ENCODE assay signal across 1 cellular context in genomic region chr20:58893355-58894151, GRCh38.
A peak's percentile ranks its signal among the peaks of the same experiment; 100 is the strongest.
TF ChIP-seq lines count a peak whose summit lies in the region.

No MANE protein-coding gene starts in this region.

TF ChIP-seq in GM12878, 131 proteins besides CTCF, POLR2A, EP300 and RAD21:
- no peak for TF ChIP-seq MLLT1 (IDR thresholded peaks at IDR 0.05)
- TF ChIP-seq JUNB (IDR thresholded peaks at IDR 0.05) = peak; percentile 48; the same call in 1 of the 2 replicates
- TF ChIP-seq KAT2A (conservative IDR thresholded peaks at IDR 0.05; ENCODE audit: control insufficient read depth, low read depth, low read length) = no peak
- no peak for TF ChIP-seq MEF2B (IDR thresholded peaks at IDR 0.05; ENCODE audit: partially characterized antibody, poor library complexity, severe bottlenecking)
- no peak for TF ChIP-seq HDGF (IDR thresholded peaks at IDR 0.05)
- no peak for TF ChIP-seq TBL1XR1 (IDR thresholded peaks at IDR 0.05; ENCODE audit: low read depth, low read length)
- TF ChIP-seq IRF5 (IDR thresholded peaks at IDR 0.05; ENCODE audit: borderline replicate concordance) = no peak
- no peak for TF ChIP-seq USF2 (IDR thresholded peaks at IDR 0.05; ENCODE audit: borderline replicate concordance, low read depth, low read length)
- no peak for TF ChIP-seq PAX5 (IDR thresholded peaks at IDR 0.05; ENCODE audit: borderline replicate concordance, low read depth, low read length)
- TF ChIP-seq BHLHE40 (IDR thresholded peaks at IDR 0.05; ENCODE audit: borderline replicate concordance in 1 of 2, low read depth in 2 of 2, low read length in 1 of 2) = no peak
- no peak for TF ChIP-seq STAT3 (IDR thresholded peaks at IDR 0.05; ENCODE audit: low read depth, low read length)
- 0 out of 2 replicates have a peak, but pooled peaks have one; percentile 16 for TF ChIP-seq NR2F1 (conservative IDR thresholded peaks at IDR 0.05)
- no peak for TF ChIP-seq SP1 (IDR thresholded peaks at IDR 0.05; ENCODE audit: low read depth, low read length)
- no peak for TF ChIP-seq KLF5 (IDR thresholded peaks at IDR 0.05; ENCODE audit: partially characterized antibody)
- peak; percentile 56; the same call in 1 of the 2 replicates for TF ChIP-seq POLR2AphosphoS5 (IDR thresholded peaks at IDR 0.05; ENCODE audit: low read length)
- TF ChIP-seq TCF12 (IDR thresholded peaks at IDR 0.05; ENCODE audit: low read depth, low read length) = no peak
- no peak for TF ChIP-seq ZZZ3 (IDR thresholded peaks at IDR 0.05; ENCODE audit: control insufficient read depth, insufficient read length, low read depth)
- TF ChIP-seq JUND (IDR thresholded peaks at IDR 0.05; ENCODE audit: low read depth, low read length) = no peak
- no peak for TF ChIP-seq ZNF24 (IDR thresholded peaks at IDR 0.05)
- no peak for TF ChIP-seq CEBPZ (IDR thresholded peaks at IDR 0.05; ENCODE audit: low read depth, low read length)
- no peak for TF ChIP-seq NRF1 (conservative IDR thresholded peaks at IDR 0.05; ENCODE audit: low read depth, low read length)
- no peak for TF ChIP-seq HDAC2 (IDR thresholded peaks at IDR 0.05)
- TF ChIP-seq TAF1 (IDR thresholded peaks at IDR 0.05; ENCODE audit: borderline replicate concordance, low read depth, low read length) = no peak
- TF ChIP-seq SUPT20H (IDR thresholded peaks at IDR 0.05; ENCODE audit: borderline replicate concordance, control insufficient read depth, low read depth, low read length) = no peak
- TF ChIP-seq GABPA (IDR thresholded peaks at IDR 0.05; ENCODE audit: low read depth) = no peak
- 0 out of 2 replicates have a peak, but pooled peaks have one; percentile 25 for TF ChIP-seq BCL11A (IDR thresholded peaks at IDR 0.05; ENCODE audit: low read depth, low read length)
- 0 out of 2 replicates have a peak, but pooled peaks have one; percentile 26 for TF ChIP-seq BACH1 (IDR thresholded peaks at IDR 0.05; ENCODE audit: borderline replicate concordance)
- no peak for TF ChIP-seq MEF2A (IDR thresholded peaks at IDR 0.05; ENCODE audit: insufficient read depth, low read depth, low read length)
- no peak for TF ChIP-seq EED (IDR thresholded peaks at IDR 0.05; ENCODE audit: low read depth)
- TF ChIP-seq YY1 (IDR thresholded peaks at IDR 0.05; ENCODE audit: low read depth, low read length) = no peak
- TF ChIP-seq CREB1 (IDR thresholded peaks at IDR 0.05; ENCODE audit: low read depth) = peak; percentile 79
- TF ChIP-seq CREM (IDR thresholded peaks at IDR 0.05; ENCODE audit: low read depth) = peak; percentile 75
- TF ChIP-seq IRF4 (IDR thresholded peaks at IDR 0.05; ENCODE audit: low read depth, low read length) = peak; percentile 61; the same call in 1 of the 2 replicates
- peak; percentile 90 for TF ChIP-seq ATF7 (IDR thresholded peaks at IDR 0.05; ENCODE audit: low read depth)
- no peak for TF ChIP-seq NBN (IDR thresholded peaks at IDR 0.05)
- TF ChIP-seq HDAC6 (IDR thresholded peaks at IDR 0.05; ENCODE audit: unreplicated experiment) = no peak
- no peak for TF ChIP-seq CHD4 (IDR thresholded peaks at IDR 0.05)
- 0 out of 2 replicates have a peak, but pooled peaks have one; percentile 39 for TF ChIP-seq RELB (IDR thresholded peaks at IDR 0.05; ENCODE audit: low read depth)
- TF ChIP-seq TARDBP (IDR thresholded peaks at IDR 0.05; ENCODE audit: borderline replicate concordance) = no peak
- TF ChIP-seq KDM1A (IDR thresholded peaks at IDR 0.05; ENCODE audit: borderline replicate concordance) = no peak
